24 cellular contexts compared by ENCODE assay signal in genomic region chr17:61476476-61477203, GRCh38. TPM values are rescaled to one million over a fixed set of nuclear protein-coding genes. Genes with fewer than 3 reads are reported as not detected.
"Had no signal": no experiment of that assay in that cellular context is flagged by ENCODE, and none has a peak within 500 bp of the region (broad histone marks: within the 10 kb centered on the region; RNA-seq: fewer than 3 reads in every experiment).

No MANE protein-coding gene starts in this region.

- H3K9me3 ChIP-seq: left ventricle myocardium inferior, mucosa of descending colon, psoas muscle, thyroid gland, uterus had no signal

- H2AFZ ChIP-seq: neural progenitor cell had no signal

- H3K27ac ChIP-seq: left ventricle myocardium inferior, neural progenitor cell, psoas muscle, thyroid gland, uterus, WERI-Rb-1 had no signal

- H3K36me3 ChIP-seq: left ventricle myocardium inferior, neural progenitor cell, thyroid gland, uterus, WERI-Rb-1 had no signal

- H3K27me3 ChIP-seq: neural progenitor cell, thyroid gland, uterus had no signal

- DNase-seq: activated CD4-positive, alpha-beta T cell treated with anti-CD3 and anti-CD28 coated beads for 1 hour; activated CD8-positive, alpha-beta memory T cell treated with anti-CD3 and anti-CD28 coated beads for 24 hours; activated gamma-delta T cell treated with Interleukin-2 at 50 U/mL for 16 hours; activated T-cell treated with anti-CD3 and anti-CD28 coated beads, Interleukin-2, amount 50 U/mL, for 72 hours; amniotic stem cell; dermis blood vessel endothelial cell; effector memory CD4-positive, alpha-beta T cell; foreskin melanocyte; glutamatergic neuron; left ventricle myocardium inferior; naive B cell; psoas muscle; stimulated activated CD4-positive, alpha-beta T cell treated with anti-CD3 and anti-CD28 coated beads, Interleukin-12 subunit alpha, Interleukin-12 subunit beta, amount 100 ng/mL, for 4 hours; stimulated activated CD4-positive, alpha-beta T cell treated with anti-CD3 and anti-CD28 coated beads, Interleukin-1b, Interleukin-23, amount 100 ng/mL, for 48 hours; stimulated activated CD8-positive, alpha-beta memory T cell treated with anti-CD3 and anti-CD28 coated beads, Interleukin-4, amount 100 ng/mL, for 48 hours; stimulated activated naive CD4-positive, alpha-beta T cell treated with Interleukin-2 at 50 U/mL for 16 hours; thyroid gland; WERI-Rb-1 had no signal

- ATAC-seq: activated T-cell treated with anti-CD3 and anti-CD28 coated beads, Interleukin-2, amount 50 U/mL, for 72 hours; mucosa of descending colon; psoas muscle had no signal

- H3K4me2 ChIP-seq: neural progenitor cell had no signal

- H3K4me3 ChIP-seq: left ventricle myocardium inferior, mucosa of descending colon, neural progenitor cell, psoas muscle, thyroid gland, uterus had no signal

- H3K4me1 ChIP-seq: left ventricle myocardium inferior, neural progenitor cell, psoas muscle, thyroid gland, uterus had no signal

RNA-seq across cellular contexts. Expression of gene TBX4, which starts 24.4 kb away (rescaled TPM):
- total RNA-seq: activated T-cell treated with anti-CD3 and anti-CD28 coated beads, Interleukin-2, amount 50 U/mL, for 72 hours; dermis blood vessel endothelial cell; kidney epithelial cell; left ventricle myocardium inferior; mucosa of descending colon; osteocyte; T-helper 2 cell treated with Interferon-gamma antibody and Interleukin-4, amounts not matched to agents 100 ng/mL and 5 ng/mL, for 36 hours; uterus had no signal
- polyA plus RNA-seq: psoas muscle had no signal
